In genomic region chr6:31817929-31818511, GRCh38 we compare ENCODE assay signal across 6 cellular contexts. TPM values are rescaled to one million over a fixed set of nuclear protein-coding genes. Genes with fewer than 3 reads are reported as not detected.
A peak's percentile ranks its signal among the peaks of the same experiment; 100 is the strongest.
DNase-seq lines count a peak whose midpoint lies in the region; ATAC-seq and TF ChIP-seq lines count a peak whose summit lies in the region.
"Not testable (repeated sequence)": the region's sequence is repeated elsewhere in the genome, so short reads cannot be mapped to it uniquely, and the experiment has no call there.

No MANE protein-coding gene starts in this region.

- peak overlapping the region; percentile 39 to 53 (median 48) for H3K4me3 ChIP-seq in Peyer's patch
- H3K4me3 ChIP-seq in ascending aorta, result peak overlapping the region; percentile 59 to 63
- H3K4me3 ChIP-seq in fibroblast of pulmonary artery (replicated peaks; ENCODE audit: low read depth, low read length), result peak overlapping the region; percentile 54

- peak overlapping the region; percentile 47 for H3K27ac Mint-ChIP-seq in stimulated activated memory B cell treated with anti-CD40 and anti-IgM and Interleukin-4, amounts not matched to agents 10 μg/mL and 1 μg/mL and 100 μg/mL, for 72 hours

- peak overlapping the region; percentile 79 for H3K4me3 Mint-ChIP-seq in stimulated activated memory B cell treated with anti-CD40 and anti-IgM and Interleukin-4, amounts not matched to agents 10 μg/mL and 1 μg/mL and 100 μg/mL, for 72 hours

- H3K36me3 Mint-ChIP-seq in stimulated activated memory B cell treated with anti-CD40 and anti-IgM and Interleukin-4, amounts not matched to agents 10 μg/mL and 1 μg/mL and 100 μg/mL, for 72 hours, result not testable (repeated sequence)

- intact Hi-C loops in ascending aorta (cut with DNase I), result loop anchor here (10.0 kb wide), 1 partner anchor 1157 kb away; no protein-coding TSS in a partner anchor

- peak overlapping the region; percentile 67 to 96 (median 83) for H3K27ac ChIP-seq in Peyer's patch
- peak overlapping the region; percentile 58 to 99 for H3K27ac ChIP-seq in ascending aorta

- peaks cover 0 to 50% (median 4%) of the 10 kb centered on the region in 4 donors for H3K4me1 ChIP-seq in Peyer's patch
- H3K4me1 ChIP-seq in ascending aorta, result peaks cover 12 to 37% of the 10 kb centered on the region in 2 donors

- not testable (repeated sequence) for TF ChIP-seq CTCF in Peyer's patch (IDR thresholded peaks at IDR 0.05); ascending aorta (IDR thresholded peaks at IDR 0.05); fibroblast of pulmonary artery (IDR thresholded peaks at IDR 0.05; ENCODE audit: low read length, missing control alignments)

- not testable (repeated sequence) for ATAC-seq in stimulated activated memory B cell treated with anti-CD40 and anti-IgM and Interleukin-4, amounts not matched to agents 10 μg/mL and 1 μg/mL and 100 μg/mL, for 72 hours

- H3K9me3 Mint-ChIP-seq in stimulated activated memory B cell treated with anti-CD40 and anti-IgM and Interleukin-4, amounts not matched to agents 10 μg/mL and 1 μg/mL and 100 μg/mL, for 72 hours, result not testable (repeated sequence)

- H3K9me3 ChIP-seq in Peyer's patch, ascending aorta: not testable (repeated sequence)

- H3K36me3 ChIP-seq in Peyer's patch, ascending aorta: not testable (repeated sequence)

- peaks cover 45% of the 10 kb centered on the region for H3K4me1 Mint-ChIP-seq in stimulated activated memory B cell treated with anti-CD40 and anti-IgM and Interleukin-4, amounts not matched to agents 10 μg/mL and 1 μg/mL and 100 μg/mL, for 72 hours

- not testable (repeated sequence) for TF ChIP-seq POLR2A in Peyer's patch (IDR thresholded peaks at IDR 0.05)

- H3K27me3 Mint-ChIP-seq in stimulated activated memory B cell treated with anti-CD40 and anti-IgM and Interleukin-4, amounts not matched to agents 10 μg/mL and 1 μg/mL and 100 μg/mL, for 72 hours, result not testable (repeated sequence)

- not testable (repeated sequence) for H3K27me3 ChIP-seq in Peyer's patch, ascending aorta

- peak in 8 of 14 donors; percentile 37 to 75 (median 55) for DNase-seq in C1 segment of cervical spinal cord (lab: John Stamatoyannopoulos, UW)
- not testable (repeated sequence) for DNase-seq in Peyer's patch; ascending aorta (ENCODE audit: low spot score in 2 of 2); fibroblast of pulmonary artery (ENCODE audit: low read depth)
- peak; percentile 83 for DNase-seq in midbrain (lab: John Stamatoyannopoulos, UW)

RNA-seq across cellular contexts. Expression of gene HSPA1A, which starts 2.7 kb away (rescaled TPM):
- 100 to 1,000 TPM in 1 of 4 donors, 10 to 100 TPM in 3; 38.1 to 123 (median 67.0) TPM for total RNA-seq in Peyer's patch
- 288 TPM for total RNA-seq in ascending aorta

RNA-seq across cellular contexts. Expression of gene HSPA1L, which starts 2.9 kb away (rescaled TPM):
- total RNA-seq in Peyer's patch (1 to 10 TPM in 2 of 4 donors, under 1 TPM in 1, not detected in 1; 0.88 to 1.7 (median 1.5) TPM), ascending aorta (not detected)

RNA-seq across cellular contexts. Expression of gene HSPA1B, which starts 9.5 kb away (rescaled TPM):
- total RNA-seq in Peyer's patch (100 to 1,000 TPM in 3 of 4 donors, 10 to 100 TPM in 1; 85.7 to 199 (median 146) TPM), ascending aorta (613 TPM)

RNA-seq across cellular contexts. Expression of gene LSM2, which starts 11.3 kb away (rescaled TPM):
- total RNA-seq in Peyer's patch, result 10 to 100 TPM; 11.8 to 42.9 (median 19.1) TPM
- total RNA-seq in ascending aorta, result 61.3 TPM

RNA-seq across cellular contexts. Expression of gene VARS1, which starts 22.5 kb away (rescaled TPM):
- total RNA-seq in Peyer's patch, result 10 to 100 TPM; 33.9 to 53.6 (median 44.7) TPM
- 48.3 TPM for total RNA-seq in ascending aorta
